ENCODE assay signal across 18 cellular contexts in the genomic region with DNA sequence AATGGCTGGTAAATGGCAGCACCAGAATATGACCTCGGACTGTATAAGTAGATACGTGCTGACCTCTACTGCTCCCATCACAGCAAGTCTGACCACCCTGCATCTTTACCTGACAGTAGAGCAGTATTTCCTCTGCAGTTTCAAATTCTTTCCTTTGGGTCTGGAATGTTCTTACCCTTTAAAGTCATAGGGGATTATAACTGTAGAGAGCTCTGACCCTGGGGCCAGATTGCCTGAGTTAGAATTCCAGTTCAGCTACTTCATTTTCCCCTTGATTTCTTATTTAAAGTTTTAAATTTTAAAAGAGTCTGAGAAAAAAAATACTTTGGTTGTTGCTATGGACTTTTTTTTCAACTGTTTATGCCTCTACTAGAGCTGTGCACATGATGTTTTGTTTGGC.
DNase-seq lines count a peak whose midpoint lies in the region; ATAC-seq and TF ChIP-seq lines count a peak whose summit lies in the region.
"Had no signal": no experiment of that assay in that cellular context is flagged by ENCODE, and none has a peak within 500 bp of the region (broad histone marks: within the 10 kb centered on the region; RNA-seq: fewer than 3 reads in every experiment).

No MANE protein-coding gene starts in this region.

- peaks cover 8% of the 10 kb centered on the region for H3K4me1 Mint-ChIP-seq in stimulated activated memory B cell treated with anti-CD40 and anti-IgM and Interleukin-4, amounts not matched to agents 10 μg/mL and 1 μg/mL and 100 μg/mL, for 72 hours
- no peaks in the 10 kb centered on the region for H3K4me1 Mint-ChIP-seq in glutamatergic neuron (ENCODE audit: low read depth, unreplicated experiment)

- no peak overlapping the region for H3K9ac ChIP-seq in SK-N-SH

- peaks cover 7% of the 10 kb centered on the region for H3K27me3 Mint-ChIP-seq in stimulated activated memory B cell treated with anti-CD40 and anti-IgM and Interleukin-4, amounts not matched to agents 10 μg/mL and 1 μg/mL and 100 μg/mL, for 72 hours
- no peaks in the 10 kb centered on the region for H3K27me3 Mint-ChIP-seq in glutamatergic neuron (ENCODE audit: unreplicated experiment)

- POLR2A ChIA-PET in SK-N-SH (lab: Yijun Ruan, JAX) = no interaction called here

- intact Hi-C loops in upper lobe of right lung (cut with DNase I) = no loop called here

- H3K4me3 ChIP-seq in SK-N-SH (ENCODE audit: low read depth in 2 of 2, low read length in 1 of 2) (no peak overlapping the region), upper lobe of right lung (no peak overlapping the region)

- H3K9me2 ChIP-seq in SK-N-SH = no peaks in the 10 kb centered on the region

- H3F3A ChIP-seq in SK-N-SH (replicated peaks; ENCODE audit: insufficient read depth) = no peaks in the 10 kb centered on the region

- TF ChIP-seq CTCF in SK-N-SH (IDR thresholded peaks at IDR 0.05) = no peak
- peak; percentile 6 for TF ChIP-seq CTCF in foreskin keratinocyte (conservative IDR thresholded peaks at IDR 0.05)
- TF ChIP-seq CTCF in upper lobe of right lung (IDR thresholded peaks at IDR 0.05) = no peak
- TF ChIP-seq CTCF in glutamatergic neuron (IDR thresholded peaks at IDR 0.05; ENCODE audit: partially characterized antibody, unreplicated experiment) = no peak

- H2AFZ ChIP-seq in SK-N-SH (ENCODE audit: low read depth) = no peak overlapping the region

- no peaks in the 10 kb centered on the region for H3K9me3 Mint-ChIP-seq in stimulated activated memory B cell treated with anti-CD40 and anti-IgM and Interleukin-4, amounts not matched to agents 10 μg/mL and 1 μg/mL and 100 μg/mL, for 72 hours
- H3K9me3 Mint-ChIP-seq in glutamatergic neuron (ENCODE audit: unreplicated experiment) = no peaks in the 10 kb centered on the region
- H3K9me3 Mint-ChIP-seq: CD4-positive, alpha-beta T cell had no signal

- H3K27me3 ChIP-seq in SK-N-SH (ENCODE audit: insufficient read depth) = no peaks in the 10 kb centered on the region
- H3K27me3 ChIP-seq in foreskin keratinocyte = no peaks in the 10 kb centered on the region
- H3K27me3 ChIP-seq in upper lobe of right lung = no peaks in the 10 kb centered on the region

- H3K79me2 ChIP-seq in SK-N-SH (ENCODE audit: insufficient read depth) = no peaks in the 10 kb centered on the region

- H3K27ac ChIP-seq in SK-N-SH (ENCODE audit: low read depth in 2 of 2, low read length in 1 of 2) (no peak overlapping the region), foreskin keratinocyte (no peak overlapping the region), upper lobe of right lung (no peak overlapping the region)
- H3K27ac ChIP-seq: HL-60 had no signal

- H3K4me3 Mint-ChIP-seq in stimulated activated memory B cell treated with anti-CD40 and anti-IgM and Interleukin-4, amounts not matched to agents 10 μg/mL and 1 μg/mL and 100 μg/mL, for 72 hours = no peak overlapping the region
- no peak overlapping the region for H3K4me3 Mint-ChIP-seq in glutamatergic neuron (ENCODE audit: unreplicated experiment)
- H3K4me3 Mint-ChIP-seq: CD4-positive, alpha-beta T cell had no signal

- TF ChIP-seq RAD21 in SK-N-SH (IDR thresholded peaks at IDR 0.05; ENCODE audit: low read length) = no peak

- DNase-seq in SK-N-SH = no peak
- no peak for DNase-seq in foreskin keratinocyte
- no peak for DNase-seq in NOMO-1 (lab: John Stamatoyannopoulos, UW; ENCODE audit: unreplicated experiment in 2 of 2)
- DNase-seq in upper lobe of right lung = no peak
- DNase-seq in glutamatergic neuron = no peak
- DNase-seq: 8988T; AML-193; C1 segment of cervical spinal cord; Calu3; CD4-positive, alpha-beta T cell; DMS153; DMS79 treated with DMSO at 0.1 percent for 48 hours; EL; GDM1 had no signal

- no peak overlapping the region for H3K4me2 ChIP-seq in SK-N-SH

- 82% methylated on average over 2 of the region's 2 CpGs for WGBS in SK-N-SH (ENCODE audit: low lambda C conversion rate)

- no peaks in the 10 kb centered on the region for H3K9me3 ChIP-seq in SK-N-SH
- H3K9me3 ChIP-seq in upper lobe of right lung = no peaks in the 10 kb centered on the region

- no peak for TF ChIP-seq EP300 in SK-N-SH (IDR thresholded peaks at IDR 0.05; ENCODE audit: borderline replicate concordance in 1 of 2, low read depth in 1 of 2, low read length in 1 of 2)

- CTCF ChIA-PET in SK-N-SH (lab: Yijun Ruan, JAX) = interaction anchor here (0.9 kb wide), 1 partner anchor 55 kb away, joined by 3 read pairs; no protein-coding TSS in a partner anchor

- H4K20me1 ChIP-seq in SK-N-SH (ENCODE audit: insufficient read depth) = no peaks in the 10 kb centered on the region

- H3K27ac Mint-ChIP-seq in stimulated activated memory B cell treated with anti-CD40 and anti-IgM and Interleukin-4, amounts not matched to agents 10 μg/mL and 1 μg/mL and 100 μg/mL, for 72 hours = no peak overlapping the region
- H3K27ac Mint-ChIP-seq in glutamatergic neuron (ENCODE audit: unreplicated experiment) = no peak overlapping the region
- H3K27ac Mint-ChIP-seq: CD4-positive, alpha-beta T cell had no signal

- peak; percentile 31; the same call in 2 of the 3 replicates for ATAC-seq in SK-N-SH treated with all-trans-retinoic acid at 6 μM for 48 hours
- no peak for ATAC-seq in foreskin keratinocyte
- peak; percentile 26 for ATAC-seq in stimulated activated memory B cell treated with anti-CD40 and anti-IgM and Interleukin-4, amounts not matched to agents 10 μg/mL and 1 μg/mL and 100 μg/mL, for 72 hours
- ATAC-seq in upper lobe of right lung = no peak
- ATAC-seq: HCT116 had no signal

- peaks cover 0 to 8% of the 10 kb centered on the region in 2 experiments; a peak in 1 of 4 replicates for H3K4me1 ChIP-seq in SK-N-SH (ENCODE audit: control insufficient read depth in 1 of 2, insufficient read depth in 2 of 2, low read depth in 1 of 2, low read length in 1 of 2)
- no peaks in the 10 kb centered on the region for H3K4me1 ChIP-seq in foreskin keratinocyte
- no peaks in the 10 kb centered on the region for H3K4me1 ChIP-seq in upper lobe of right lung

- H3K36me3 Mint-ChIP-seq in stimulated activated memory B cell treated with anti-CD40 and anti-IgM and Interleukin-4, amounts not matched to agents 10 μg/mL and 1 μg/mL and 100 μg/mL, for 72 hours = no peaks in the 10 kb centered on the region
- H3K36me3 Mint-ChIP-seq in glutamatergic neuron (ENCODE audit: unreplicated experiment) = no peaks in the 10 kb centered on the region

- H3K36me3 ChIP-seq in SK-N-SH (replicated peaks in 1 of 2; ENCODE audit: control insufficient read depth in 1 of 2, insufficient read depth in 2 of 2, low read length in 1 of 2) = no peaks in the 10 kb centered on the region
- no peaks in the 10 kb centered on the region for H3K36me3 ChIP-seq in upper lobe of right lung

TF ChIP-seq in SK-N-SH treated with all-trans-retinoic acid at 6 μM for 48 hours, 23 proteins besides CTCF, POLR2A, EP300 and RAD21 (continues in another document):
- TF ChIP-seq SNAI2 (CRISPR knock-in tag; IDR thresholded peaks at IDR 0.05) (no peak), RARB (CRISPR knock-in tag; IDR thresholded peaks at IDR 0.05) (no peak), PPARA (CRISPR knock-in tag; IDR thresholded peaks at IDR 0.05; ENCODE audit: borderline replicate concordance) (no peak), TOX (CRISPR knock-in tag; IDR thresholded peaks at IDR 0.05; ENCODE audit: borderline replicate concordance) (no peak), GLIS3 (CRISPR knock-in tag; IDR thresholded peaks at IDR 0.05) (no peak), ISL1 (CRISPR knock-in tag; IDR thresholded peaks at IDR 0.05) (no peak)
- TF ChIP-seq, protein P1, sequence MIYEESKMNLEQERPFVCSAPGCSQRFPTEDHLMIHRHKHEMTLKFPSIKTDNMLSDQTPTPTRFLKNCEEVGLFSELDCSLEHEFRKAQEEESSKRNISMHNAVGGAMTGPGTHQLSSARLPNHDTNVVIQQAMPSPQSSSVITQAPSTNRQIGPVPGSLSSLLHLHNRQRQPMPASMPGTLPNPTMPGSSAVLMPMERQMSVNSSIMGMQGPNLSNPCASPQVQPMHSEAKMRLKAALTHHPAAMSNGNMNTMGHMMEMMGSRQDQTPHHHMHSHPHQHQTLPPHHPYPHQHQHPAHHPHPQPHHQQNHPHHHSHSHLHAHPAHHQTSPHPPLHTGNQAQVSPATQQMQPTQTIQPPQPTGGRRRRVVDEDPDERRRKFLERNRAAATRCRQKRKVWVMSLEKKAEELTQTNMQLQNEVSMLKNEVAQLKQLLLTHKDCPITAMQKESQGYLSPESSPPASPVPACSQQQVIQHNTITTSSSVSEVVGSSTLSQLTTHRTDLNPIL (CRISPR knock-in tag; IDR thresholded peaks at IDR 0.05; ENCODE audit: low read depth) = no peak

TF ChIP-seq in SK-N-SH, 30 proteins besides CTCF, POLR2A, EP300 and RAD21 (continues in another document):
- TF ChIP-seq RCOR1 (IDR thresholded peaks at IDR 0.05; ENCODE audit: low read length) (no peak), FOXJ3 (CRISPR knock-in tag; IDR thresholded peaks at IDR 0.05) (no peak), RXRA (IDR thresholded peaks at IDR 0.05; ENCODE audit: borderline replicate concordance, low read depth) (no peak), FOSL2 (IDR thresholded peaks at IDR 0.05; ENCODE audit: borderline replicate concordance, low read depth) (no peak), TEAD4 (IDR thresholded peaks at IDR 0.05; ENCODE audit: borderline replicate concordance, insufficient read depth) (no peak), JUND (IDR thresholded peaks at IDR 0.05) (no peak), NRF1 (IDR thresholded peaks at IDR 0.05; ENCODE audit: low read depth, low read length) (no peak)
- TF ChIP-seq, protein P2, sequence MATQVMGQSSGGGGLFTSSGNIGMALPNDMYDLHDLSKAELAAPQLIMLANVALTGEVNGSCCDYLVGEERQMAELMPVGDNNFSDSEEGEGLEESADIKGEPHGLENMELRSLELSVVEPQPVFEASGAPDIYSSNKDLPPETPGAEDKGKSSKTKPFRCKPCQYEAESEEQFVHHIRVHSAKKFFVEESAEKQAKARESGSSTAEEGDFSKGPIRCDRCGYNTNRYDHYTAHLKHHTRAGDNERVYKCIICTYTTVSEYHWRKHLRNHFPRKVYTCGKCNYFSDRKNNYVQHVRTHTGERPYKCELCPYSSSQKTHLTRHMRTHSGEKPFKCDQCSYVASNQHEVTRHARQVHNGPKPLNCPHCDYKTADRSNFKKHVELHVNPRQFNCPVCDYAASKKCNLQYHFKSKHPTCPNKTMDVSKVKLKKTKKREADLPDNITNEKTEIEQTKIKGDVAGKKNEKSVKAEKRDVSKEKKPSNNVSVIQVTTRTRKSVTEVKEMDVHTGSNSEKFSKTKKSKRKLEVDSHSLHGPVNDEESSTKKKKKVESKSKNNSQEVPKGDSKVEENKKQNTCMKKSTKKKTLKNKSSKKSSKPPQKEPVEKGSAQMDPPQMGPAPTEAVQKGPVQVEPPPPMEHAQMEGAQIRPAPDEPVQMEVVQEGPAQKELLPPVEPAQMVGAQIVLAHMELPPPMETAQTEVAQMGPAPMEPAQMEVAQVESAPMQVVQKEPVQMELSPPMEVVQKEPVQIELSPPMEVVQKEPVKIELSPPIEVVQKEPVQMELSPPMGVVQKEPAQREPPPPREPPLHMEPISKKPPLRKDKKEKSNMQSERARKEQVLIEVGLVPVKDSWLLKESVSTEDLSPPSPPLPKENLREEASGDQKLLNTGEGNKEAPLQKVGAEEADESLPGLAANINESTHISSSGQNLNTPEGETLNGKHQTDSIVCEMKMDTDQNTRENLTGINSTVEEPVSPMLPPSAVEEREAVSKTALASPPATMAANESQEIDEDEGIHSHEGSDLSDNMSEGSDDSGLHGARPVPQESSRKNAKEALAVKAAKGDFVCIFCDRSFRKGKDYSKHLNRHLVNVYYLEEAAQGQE (IDR thresholded peaks at IDR 0.05; ENCODE audit: low read depth, low read length) = no peak

Comparison
In these comparisons a context has a peak if more than half of its experiments do, and no peak if none do; other contexts are left out.
1. ATAC-seq: peak in SK-N-SH treated with all-trans-retinoic acid at 6 μM for 48 hours (single experiment) and stimulated activated memory B cell treated with anti-CD40 and anti-IgM and Interleukin-4, amounts not matched to agents 10 μg/mL and 1 μg/mL and 100 μg/mL, for 72 hours (single experiment); none in foreskin keratinocyte (single experiment) and upper lobe of right lung (single experiment).